8 cellular contexts compared by ENCODE assay signal in the genomic region with DNA sequence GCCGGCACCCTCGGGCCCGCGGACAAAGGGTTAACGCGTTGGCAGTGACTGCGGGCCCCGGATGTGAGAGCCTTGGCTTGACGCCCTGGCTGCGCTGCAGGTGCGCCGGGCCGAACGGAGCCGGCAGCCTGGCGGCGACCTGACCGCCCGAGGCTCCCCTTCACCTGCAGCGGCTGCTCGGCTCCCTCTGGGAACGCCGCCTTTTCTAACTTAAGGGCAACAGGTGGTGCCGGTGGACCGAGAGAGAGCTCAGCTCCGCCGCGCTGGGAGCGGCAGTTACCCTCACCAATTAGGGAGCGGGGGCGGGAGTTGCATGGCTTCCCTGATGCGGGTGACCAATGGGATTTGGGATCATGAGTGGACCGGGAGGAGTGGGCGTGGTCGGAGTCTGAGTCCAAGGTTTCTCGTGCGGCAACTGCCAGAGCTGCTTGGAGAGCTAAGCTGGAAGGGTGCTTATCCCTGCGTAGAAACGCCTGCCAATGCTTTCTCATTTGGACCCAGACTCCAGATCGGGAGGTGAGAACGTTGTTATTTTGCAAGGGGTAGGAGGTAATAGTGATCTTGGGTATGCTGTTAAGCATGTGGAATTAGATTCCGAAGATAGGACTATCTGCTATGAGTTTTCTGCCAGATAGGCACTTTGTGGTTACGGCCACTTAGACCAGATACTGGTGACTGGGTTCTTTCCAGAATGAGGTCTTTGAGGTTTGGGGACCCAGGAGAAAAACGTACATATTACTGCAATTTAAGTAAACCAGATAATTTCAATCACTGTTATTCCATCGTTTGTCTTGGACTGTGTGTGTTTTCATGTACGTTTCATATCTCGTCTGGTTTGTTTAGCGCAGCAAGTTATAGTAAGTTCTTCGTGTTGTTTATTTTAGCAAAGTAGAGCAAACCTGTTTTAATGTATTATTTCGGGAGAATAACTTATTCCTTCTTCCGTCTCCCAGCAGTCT. TPM values are rescaled to one million over a fixed set of nuclear protein-coding genes. Genes with fewer than 3 reads are reported as not detected.
DNase-seq lines count a peak whose midpoint lies in the region; ATAC-seq, FAIRE-seq and TF ChIP-seq lines count a peak whose summit lies in the region.

A gene with protein sequence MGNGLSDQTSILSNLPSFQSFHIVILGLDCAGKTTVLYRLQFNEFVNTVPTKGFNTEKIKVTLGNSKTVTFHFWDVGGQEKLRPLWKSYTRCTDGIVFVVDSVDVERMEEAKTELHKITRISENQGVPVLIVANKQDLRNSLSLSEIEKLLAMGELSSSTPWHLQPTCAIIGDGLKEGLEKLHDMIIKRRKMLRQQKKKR (plus strand): TSS at position 421 of the 959 bp plus-strand sequence. CDS start 622 bp downstream, outside the sequence.

- ATAC-seq in GM21717 (IDR thresholded peaks at IDR 0.05; ENCODE audit: unreplicated experiment) = peak; percentile 91

- peak within 1 kb of the TSS; percentile 90 to 96 (median 94) for H3K27ac ChIP-seq in esophagus muscularis mucosa (replicated peaks in 1 of 4)
- peak within 1 kb of the TSS; percentile 92 for H3K27ac ChIP-seq in muscle layer of colon (ENCODE audit: low read depth, low read length)

- intact Hi-C loops in esophagus muscularis mucosa (cut with DNase I) = loop anchor here (2.0 to 5.0 kb wide), 2 partner anchors 49 to 575 kb away; no protein-coding TSS in a partner anchor

- H3K36me3 ChIP-seq in esophagus muscularis mucosa (no peaks in the 10 kb centered on the region), muscle layer of colon (ENCODE audit: insufficient read depth, low read length) (no peaks in the 10 kb centered on the region)

- TF ChIP-seq CTCF in esophagus muscularis mucosa (IDR thresholded peaks at IDR 0.05) = peak in 2 of 3 experiments; percentile 31 to 58

- H3K9me3 ChIP-seq in esophagus muscularis mucosa = no peaks in the 10 kb centered on the region
- H3K9me3 ChIP-seq in muscle layer of colon (ENCODE audit: low read length) = no peaks in the 10 kb centered on the region

- FAIRE-seq in RCC 7860 (lab: Jason Lieb, UNC) = peak; percentile 90

- DNase-seq in DMS153 (lab: John Stamatoyannopoulos, UW) (peak; percentile 99), RCC 7860 (ENCODE audit: low spot score) (peak; percentile 96), activated T-helper 1 cell treated with Interleukin-2 at 50 U/mL for 16 hours (ENCODE audit: low read depth) (peak; percentile 76), esophagus muscularis mucosa (ENCODE audit: extremely low spot score) (peak; percentile 100)
- peak; percentile 89 for DNase-seq in Jurkat, Clone E6-1 (ENCODE audit: low read depth, low spot score)
- DNase-seq in stimulated activated CD8-positive, alpha-beta memory T cell treated with anti-CD3 and anti-CD28 coated beads, Interleukin-7, amount 100 ng/mL, for 1 hour (ENCODE audit: low read depth in 2 of 2) = peak; percentile 69 to 77

- 6% methylated on average over 26 of the region's 51 CpGs for WGBS in esophagus muscularis mucosa

- peak within 1 kb of the TSS; percentile 65 for H3K9ac ChIP-seq in muscle layer of colon (ENCODE audit: low read length)

- peak; percentile 30 for TF ChIP-seq POLR2A in esophagus muscularis mucosa (IDR thresholded peaks at IDR 0.05; ENCODE audit: low read depth)

- H3K4me1 ChIP-seq in esophagus muscularis mucosa = peaks cover 0 to 46% (median 33%) of the 10 kb centered on the region in 4 donors
- H3K4me1 ChIP-seq in muscle layer of colon (ENCODE audit: insufficient read depth, low read length) = no peaks in the 10 kb centered on the region

- H3K4me3 ChIP-seq in Jurkat, Clone E6-1 (ENCODE audit: low read length) = peak within 1 kb of the TSS; percentile 66
- peak within 1 kb of the TSS; percentile 88 to 97 (median 93) for H3K4me3 ChIP-seq in esophagus muscularis mucosa
- H3K4me3 ChIP-seq in muscle layer of colon (ENCODE audit: low read depth in 1 of 2, low read length in 2 of 2) = peak within 1 kb of the TSS; percentile 60 to 85

- TF ChIP-seq EP300 in esophagus muscularis mucosa (IDR thresholded peaks at IDR 0.05) = no peak

- no peaks in the 10 kb centered on the region for H3K27me3 ChIP-seq in esophagus muscularis mucosa
- no peaks in the 10 kb centered on the region for H3K27me3 ChIP-seq in muscle layer of colon (ENCODE audit: control insufficient read depth in 1 of 2, insufficient read depth in 2 of 2, low read length in 2 of 2)

RNA-seq across cellular contexts. Expression of the gene that starts here (rescaled TPM):
- 20.8 TPM for polyA plus RNA-seq in Jurkat, Clone E6-1 (2012; ENCODE audit: insufficient read depth, insufficient read length)
- total RNA-seq in esophagus muscularis mucosa = 10 to 100 TPM; 34.9 to 62.3 (median 52.4) TPM

Comparison
In these comparisons a context has a peak if more than half of its experiments do, and no peak if none do; other contexts are left out.
1. Peak in every context shown above with its lines: DNase-seq, ATAC-seq, H3K4me3 ChIP-seq and H3K27ac ChIP-seq.